ENCODE assay signal across 1 cellular context in the genomic region with DNA sequence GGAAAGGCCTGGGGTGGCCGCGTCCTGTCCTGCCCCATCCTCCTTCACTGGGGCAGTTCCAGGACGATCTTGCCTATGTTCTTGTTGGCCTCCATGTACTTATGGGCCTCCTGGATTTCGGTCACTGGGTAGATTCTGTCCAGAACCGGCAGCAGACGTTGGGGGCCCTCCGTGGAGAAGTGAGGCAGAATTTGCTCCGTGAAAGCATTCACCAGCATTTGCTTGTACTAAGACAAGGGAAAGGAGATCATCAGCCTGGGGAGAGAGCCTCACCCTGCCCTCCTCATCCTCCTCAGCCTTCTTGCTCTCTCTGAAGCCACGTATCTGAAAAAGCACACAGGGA.
TF ChIP-seq lines count a peak whose summit lies in the region.

No MANE protein-coding gene starts in this region.

TF ChIP-seq in HCT116, 20 proteins besides CTCF, POLR2A, EP300 and RAD21:
- TF ChIP-seq, protein P1, sequence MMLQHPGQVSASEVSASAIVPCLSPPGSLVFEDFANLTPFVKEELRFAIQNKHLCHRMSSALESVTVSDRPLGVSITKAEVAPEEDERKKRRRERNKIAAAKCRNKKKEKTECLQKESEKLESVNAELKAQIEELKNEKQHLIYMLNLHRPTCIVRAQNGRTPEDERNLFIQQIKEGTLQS (IDR thresholded peaks at IDR 0.05), result no peak
- no peak for TF ChIP-seq FOSL1 (IDR thresholded peaks at IDR 0.05; ENCODE audit: low read depth)
- no peak for TF ChIP-seq EZH2phosphoT487 (IDR thresholded peaks at IDR 0.05; ENCODE audit: borderline replicate concordance)
- TF ChIP-seq YY1 (IDR thresholded peaks at IDR 0.05; ENCODE audit: extremely low read depth, insufficient replicate concordance, low read depth, low read length), result no peak
- TF ChIP-seq SRF (IDR thresholded peaks at IDR 0.05; ENCODE audit: low read depth), result no peak
- no peak for TF ChIP-seq CBX3 (IDR thresholded peaks at IDR 0.05; ENCODE audit: low read depth)
- no peak for TF ChIP-seq POLR2AphosphoS5 (IDR thresholded peaks at IDR 0.05; ENCODE audit: low read depth, low read length)
- TF ChIP-seq ZNF274 (IDR thresholded peaks at IDR 0.05; ENCODE audit: low read depth, low read length), result no peak
- TF ChIP-seq TCF7L2 (IDR thresholded peaks at IDR 0.05; ENCODE audit: borderline replicate concordance, extremely low read depth, insufficient read depth, insufficient read length), result no peak
- no peak for TF ChIP-seq ELF1 (IDR thresholded peaks at IDR 0.05; ENCODE audit: borderline replicate concordance, low read depth)
- TF ChIP-seq, protein P2, sequence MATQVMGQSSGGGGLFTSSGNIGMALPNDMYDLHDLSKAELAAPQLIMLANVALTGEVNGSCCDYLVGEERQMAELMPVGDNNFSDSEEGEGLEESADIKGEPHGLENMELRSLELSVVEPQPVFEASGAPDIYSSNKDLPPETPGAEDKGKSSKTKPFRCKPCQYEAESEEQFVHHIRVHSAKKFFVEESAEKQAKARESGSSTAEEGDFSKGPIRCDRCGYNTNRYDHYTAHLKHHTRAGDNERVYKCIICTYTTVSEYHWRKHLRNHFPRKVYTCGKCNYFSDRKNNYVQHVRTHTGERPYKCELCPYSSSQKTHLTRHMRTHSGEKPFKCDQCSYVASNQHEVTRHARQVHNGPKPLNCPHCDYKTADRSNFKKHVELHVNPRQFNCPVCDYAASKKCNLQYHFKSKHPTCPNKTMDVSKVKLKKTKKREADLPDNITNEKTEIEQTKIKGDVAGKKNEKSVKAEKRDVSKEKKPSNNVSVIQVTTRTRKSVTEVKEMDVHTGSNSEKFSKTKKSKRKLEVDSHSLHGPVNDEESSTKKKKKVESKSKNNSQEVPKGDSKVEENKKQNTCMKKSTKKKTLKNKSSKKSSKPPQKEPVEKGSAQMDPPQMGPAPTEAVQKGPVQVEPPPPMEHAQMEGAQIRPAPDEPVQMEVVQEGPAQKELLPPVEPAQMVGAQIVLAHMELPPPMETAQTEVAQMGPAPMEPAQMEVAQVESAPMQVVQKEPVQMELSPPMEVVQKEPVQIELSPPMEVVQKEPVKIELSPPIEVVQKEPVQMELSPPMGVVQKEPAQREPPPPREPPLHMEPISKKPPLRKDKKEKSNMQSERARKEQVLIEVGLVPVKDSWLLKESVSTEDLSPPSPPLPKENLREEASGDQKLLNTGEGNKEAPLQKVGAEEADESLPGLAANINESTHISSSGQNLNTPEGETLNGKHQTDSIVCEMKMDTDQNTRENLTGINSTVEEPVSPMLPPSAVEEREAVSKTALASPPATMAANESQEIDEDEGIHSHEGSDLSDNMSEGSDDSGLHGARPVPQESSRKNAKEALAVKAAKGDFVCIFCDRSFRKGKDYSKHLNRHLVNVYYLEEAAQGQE (IDR thresholded peaks at IDR 0.05; ENCODE audit: low read depth), result no peak
- TF ChIP-seq ZFX (IDR thresholded peaks at IDR 0.05), result no peak
- TF ChIP-seq EGR1 (IDR thresholded peaks at IDR 0.05; ENCODE audit: low read depth), result no peak
- TF ChIP-seq, protein P3, sequence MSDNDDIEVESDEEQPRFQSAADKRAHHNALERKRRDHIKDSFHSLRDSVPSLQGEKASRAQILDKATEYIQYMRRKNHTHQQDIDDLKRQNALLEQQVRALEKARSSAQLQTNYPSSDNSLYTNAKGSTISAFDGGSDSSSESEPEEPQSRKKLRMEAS (IDR thresholded peaks at IDR 0.05), result no peak
- no peak for TF ChIP-seq SIN3A (IDR thresholded peaks at IDR 0.05; ENCODE audit: low read depth)
- TF ChIP-seq JUND (IDR thresholded peaks at IDR 0.05), result no peak
- no peak for TF ChIP-seq CEBPB (IDR thresholded peaks at IDR 0.05; ENCODE audit: low read depth)
- no peak for TF ChIP-seq ZBTB33 (IDR thresholded peaks at IDR 0.05; ENCODE audit: extremely low read depth, insufficient replicate concordance, low read length)
- TF ChIP-seq EZH2 (IDR thresholded peaks at IDR 0.05), result no peak
- TF ChIP-seq SP1 (IDR thresholded peaks at IDR 0.05; ENCODE audit: low read depth), result no peak
